Comparison of ENCODE assay signal across 25 cellular contexts in genomic region chr22:30617819-30618218, GRCh38. TPM values are rescaled to one million over a fixed set of nuclear protein-coding genes. Genes with fewer than 3 reads are reported as not detected.
DNase-seq lines count a peak whose midpoint lies in the region; ATAC-seq, FAIRE-seq and TF ChIP-seq lines count a peak whose summit lies in the region.
"Had no signal": no experiment of that assay in that cellular context is flagged by ENCODE, and none has a peak within 500 bp of the region (broad histone marks: within the 10 kb centered on the region; RNA-seq: fewer than 3 reads in every experiment).

No MANE protein-coding gene starts in this region.

- POLR2A ChIA-PET in IMR-90 (lab: Charles Lee; ENCODE audit: unreplicated experiment) (no interaction called here), K562 (lab: Yijun Ruan, JAX) (interaction anchor here (0.6 to 4.0 kb wide), 2 partner anchors 9 to 806 kb away, joined by 7 to 17 read pairs; no protein-coding TSS in a partner anchor)

- H2AK5ac ChIP-seq in IMR-90 (ENCODE audit: low read depth, low read length) (no peak overlapping the region), neuronal stem cell (ENCODE audit: low read depth, low read length) (no peak overlapping the region)

- BruUV-seq in IMR-90 (replicated peaks; lab: Mats Ljungman, UMichigan): no TSS peak
- BruUV-seq in K562 (replicated peaks; lab: Mats Ljungman, UMichigan): no TSS peak

- DNase-seq in IMR-90 (no peak), K562 (ENCODE audit: extremely low read depth in 1 of 4, low spot score in 3 of 4) (no peak), neuronal stem cell (ENCODE audit: low spot score) (no peak)
- DNase-seq: 8988T; ACHN; BE2C; C1 segment of cervical spinal cord; CD4-positive, alpha-beta memory T cell; CD4-positive, CD25-positive, alpha-beta regulatory T cell; CD8-positive, alpha-beta memory T cell; COR-L47; DMS 273 treated with DMSO at 0.1 percent for 48 hours; DMS153; DMS79; DND-41; EL; GDM1 had no signal

- H3K4me1 ChIP-seq in IMR-90 (ENCODE audit: control insufficient read depth, insufficient read depth, low read length): no peaks in the 10 kb centered on the region
- H3K4me1 ChIP-seq in K562 (replicated peaks in 1 of 2; ENCODE audit: control insufficient read depth in 2 of 2, insufficient read depth in 2 of 2, low read length in 2 of 2): no peaks in the 10 kb centered on the region; a peak in 2 of 5 replicates
- no peaks in the 10 kb centered on the region for H3K4me1 ChIP-seq in neuronal stem cell (ENCODE audit: control insufficient read depth in 2 of 2, insufficient read depth in 1 of 2, low read depth in 1 of 2, low read length in 2 of 2)
- H3K4me1 ChIP-seq: BE2C, BLaER1 had no signal

- H2BK20ac ChIP-seq in IMR-90 (ENCODE audit: low read depth, low read length): no peak overlapping the region

- H3K4ac ChIP-seq in IMR-90 (ENCODE audit: low read depth, low read length) (no peak overlapping the region), neuronal stem cell (ENCODE audit: low read length) (no peak overlapping the region)

- no peak overlapping the region for H4K8ac ChIP-seq in IMR-90 (ENCODE audit: low read depth in 2 of 2, low read length in 2 of 2)
- H4K8ac ChIP-seq in neuronal stem cell (ENCODE audit: low read depth, low read length): no peak overlapping the region

- H3K9ac ChIP-seq in IMR-90 (ENCODE audit: low read depth, low read length) (no peak overlapping the region), K562 (ENCODE audit: insufficient read depth in 1 of 2, low read depth in 2 of 2, low read length in 2 of 2) (no peak overlapping the region), neuronal stem cell (ENCODE audit: low read depth, low read length, poor library complexity) (no peak overlapping the region)
- H3K9ac ChIP-seq: BLaER1 had no signal

- H3K9me1 ChIP-seq in IMR-90 (ENCODE audit: insufficient read depth, low read length): no peaks in the 10 kb centered on the region
- H3K9me1 ChIP-seq in K562 (ENCODE audit: control insufficient read depth, insufficient read depth, low read length): no peaks in the 10 kb centered on the region

- FAIRE-seq in K562 (lab: Jason Lieb, UNC): no peak
- FAIRE-seq: A204.1, GM12878, GM12892, GM18507 had no signal

- H2AK9ac ChIP-seq in IMR-90 (replicated peaks; ENCODE audit: low read depth, low read length, poor library complexity): no peak overlapping the region

- H3K79me1 ChIP-seq in IMR-90 (ENCODE audit: low read depth in 1 of 2, low read length in 2 of 2): no peaks in the 10 kb centered on the region
- no peaks in the 10 kb centered on the region for H3K79me1 ChIP-seq in neuronal stem cell (ENCODE audit: low read depth, low read length)

- no peak for ATAC-seq in IMR-90 (ENCODE audit: low read depth)
- no peak for ATAC-seq in K562
- no peak for ATAC-seq in HG03139 (IDR thresholded peaks at IDR 0.05; ENCODE audit: unreplicated experiment)
- ATAC-seq: GM12878 had no signal

- H3K27ac ChIP-seq in IMR-90 (ENCODE audit: insufficient read depth, low read length): no peak overlapping the region
- H3K27ac ChIP-seq in K562 (ENCODE audit: extremely low read depth, low read depth, low read length): no peak overlapping the region
- H3K27ac ChIP-seq in neuronal stem cell (replicated peaks; ENCODE audit: low read length): no peak overlapping the region
- H3K27ac ChIP-seq: BLaER1 had no signal

- no peak overlapping the region for H3K56ac ChIP-seq in IMR-90 (ENCODE audit: extremely low read depth, insufficient read depth, low read length)

- TF ChIP-seq EP300 in K562 (IDR thresholded peaks at IDR 0.05; ENCODE audit: low read length): no peak

- no peak overlapping the region for H2BK120ac ChIP-seq in IMR-90 (ENCODE audit: low read depth, low read length)
- no peak overlapping the region for H2BK120ac ChIP-seq in neuronal stem cell (ENCODE audit: low read depth, low read length)

- no peak overlapping the region for H4K5ac ChIP-seq in IMR-90 (ENCODE audit: low read depth, low read length)

- H3K36me3 ChIP-seq in IMR-90 (ENCODE audit: control insufficient read depth, insufficient read depth, low read length) (no peaks in the 10 kb centered on the region), K562 (ENCODE audit: control insufficient read depth, insufficient read depth, low read length) (no peaks in the 10 kb centered on the region), neuronal stem cell (replicated peaks in 1 of 2; ENCODE audit: control insufficient read depth in 2 of 2, insufficient read depth in 2 of 2, low read length in 2 of 2) (peaks cover 59 to 96% of the 10 kb centered on the region in 2 donors)
- H3K36me3 ChIP-seq: BE2C, BLaER1 had no signal

- H3K23ac ChIP-seq in IMR-90 (ENCODE audit: low read depth, low read length): no peak overlapping the region
- no peak overlapping the region for H3K23ac ChIP-seq in neuronal stem cell (ENCODE audit: low read depth, low read length, poor library complexity)

- TF ChIP-seq POLR2A in IMR-90 (IDR thresholded peaks at IDR 0.05; ENCODE audit: low read depth, low read length) (no peak), K562 (conservative IDR thresholded peaks at IDR 0.05) (no peak)

- H2BK5ac ChIP-seq in IMR-90 (ENCODE audit: low read depth, low read length, poor library complexity, severe bottlenecking) (no peak overlapping the region), neuronal stem cell (ENCODE audit: low read length) (no peak overlapping the region)

- WGBS in IMR-90 (ENCODE audit: extremely low coverage in 2 of 2, insufficient read length in 1 of 2), 2 experiments: no CpG with 5 or more reads among the region's 6 CpGs
- WGBS in K562 (ENCODE audit: insufficient coverage, low coverage, missing lambda C conversion rate): 53% methylated on average over 6 of the region's 6 CpGs
- no CpG with 5 or more reads among the region's 6 CpGs for WGBS in neuronal stem cell (ENCODE audit: extremely low coverage in 2 of 2, insufficient read length in 2 of 2, insufficient replicate concordance in 1 of 2), 2 donors

- in situ Hi-C loops in IMR-90 (cut with MboI; ENCODE audit: low sequenced_read_pairs) (loop anchor here (10.0 kb wide), 1 partner anchor 287 kb away; no protein-coding TSS in a partner anchor), K562 (cut with MboI) (no loop called here)

- CTCF ChIA-PET in IMR-90 (lab: Yijun Ruan, JAX) (interaction anchor here (0.6 to 0.7 kb wide), 2 partner anchors 14 to 23 kb away, joined by 3 to 4 read pairs; no protein-coding TSS in a partner anchor), K562 (lab: Yijun Ruan, JAX; ENCODE audit: low intra/inter-chr PET ratio) (no interaction called here)

- no peak overlapping the region for H3K4me3 ChIP-seq in IMR-90 (ENCODE audit: insufficient read depth, low read depth, low read length)
- H3K4me3 ChIP-seq in K562: no peak overlapping the region
- H3K4me3 ChIP-seq in neuronal stem cell (ENCODE audit: low read length in 2 of 2): no peak overlapping the region
- H3K4me3 ChIP-seq: BLaER1, GM12878 had no signal

- no peak overlapping the region for H3K4me2 ChIP-seq in IMR-90 (ENCODE audit: low read depth, low read length)
- no peak overlapping the region for H3K4me2 ChIP-seq in K562 (ENCODE audit: insufficient read depth, low read length)
- no peak overlapping the region for H3K4me2 ChIP-seq in neuronal stem cell (ENCODE audit: insufficient read depth, low read length, poor library complexity, severe bottlenecking)
- H3K4me2 ChIP-seq: BLaER1 had no signal

- H2BK15ac ChIP-seq in IMR-90 (ENCODE audit: low read depth, low read length) (no peak overlapping the region), neuronal stem cell (ENCODE audit: low read length) (no peak overlapping the region)

- no peak overlapping the region for H2BK12ac ChIP-seq in neuronal stem cell (ENCODE audit: low read length)

- H3K18ac ChIP-seq in IMR-90 (ENCODE audit: low read depth, low read length): no peak overlapping the region
- H3K18ac ChIP-seq in neuronal stem cell (ENCODE audit: low read length): no peak overlapping the region

- no peaks in the 10 kb centered on the region for H3K79me2 ChIP-seq in K562 (ENCODE audit: control insufficient read depth, insufficient read depth, low read length)

- dilution Hi-C loops in IMR-90 (cut with HindIII; ENCODE audit: low sequenced_read_pairs, unreplicated experiment): no loop called here

- TF ChIP-seq RAD21 in IMR-90 (IDR thresholded peaks at IDR 0.05; ENCODE audit: low read length): no peak
- TF ChIP-seq RAD21 in K562 (CRISPR knock-in tag; conservative IDR thresholded peaks at IDR 0.05 in 1 of 2, IDR thresholded peaks at IDR 0.05 in 1 of 2): no peak

- H3K27me3 ChIP-seq in IMR-90 (ENCODE audit: control insufficient read depth, insufficient read depth, low read length): no peaks in the 10 kb centered on the region
- H3K27me3 ChIP-seq in K562 (ENCODE audit: control insufficient read depth in 2 of 2, insufficient read depth in 2 of 2, low read length in 2 of 2): no peaks in the 10 kb centered on the region
- no peaks in the 10 kb centered on the region for H3K27me3 ChIP-seq in neuronal stem cell (ENCODE audit: control insufficient read depth in 3 of 3, insufficient read depth in 3 of 3, low read depth in 1 of 3, low read length in 3 of 3)
- H3K27me3 ChIP-seq: BE2C, BLaER1 had no signal

- H4K91ac ChIP-seq in IMR-90 (ENCODE audit: insufficient read depth, low read depth, low read length) (no peak overlapping the region), neuronal stem cell (ENCODE audit: low read depth, low read length, poor library complexity) (no peak overlapping the region)

- no peak overlapping the region for H3K14ac ChIP-seq in IMR-90 (replicated peaks; ENCODE audit: low read depth, low read length)
- H3K14ac ChIP-seq in neuronal stem cell (ENCODE audit: low read length): no peak overlapping the region

- no peak for TF ChIP-seq CTCF in IMR-90 (conservative IDR thresholded peaks at IDR 0.05; ENCODE audit: low read depth, low read length)
- no peak for TF ChIP-seq CTCF in K562 (IDR thresholded peaks at IDR 0.05 in 2 of 3, conservative IDR thresholded peaks at IDR 0.05 in 1 of 3; ENCODE audit: insufficient read depth in 2 of 3, low read depth in 1 of 3, low read length in 3 of 3)

- H4K20me1 ChIP-seq in IMR-90 (ENCODE audit: insufficient read depth, low read length): no peaks in the 10 kb centered on the region
- no peaks in the 10 kb centered on the region for H4K20me1 ChIP-seq in K562 (replicated peaks; ENCODE audit: control insufficient read depth, insufficient read depth, low read length)
- H4K20me1 ChIP-seq: BLaER1 had no signal

- intact Hi-C loops in IMR-90 (cut with micrococcal nuclease): no loop called here
- intact Hi-C loops in K562 (cut with micrococcal nuclease): no loop called here

- H2AFZ ChIP-seq in IMR-90 (replicated peaks; ENCODE audit: low read length, poor library complexity) (no peak overlapping the region), K562 (ENCODE audit: low read depth, low read length) (no peak overlapping the region), neuronal stem cell (ENCODE audit: low read length) (no peak overlapping the region)

- H3K9me3 ChIP-seq in IMR-90 (ENCODE audit: control insufficient read depth, insufficient read depth, low read length) (no peaks in the 10 kb centered on the region), K562 (replicated peaks; ENCODE audit: control insufficient read depth, insufficient read depth, low read depth, low read length) (no peaks in the 10 kb centered on the region), neuronal stem cell (replicated peaks in 1 of 2; ENCODE audit: control insufficient read depth in 2 of 2, insufficient read depth in 1 of 2, low read depth in 1 of 2, low read length in 2 of 2) (no peaks in the 10 kb centered on the region)
- H3K9me3 ChIP-seq: BE2C, BLaER1 had no signal

RNA-seq across cellular contexts. Expression of gene TCN2, which starts 10.8 kb away (rescaled TPM):
- 0.56 and 1.3 TPM in 2 replicates for total RNA-seq in IMR-90 (2012; rRNA removed)
- 3.6 and 4.0 TPM in 2 replicates for polyA plus RNA-seq in IMR-90 (2012; rRNA removed)
- polyA plus RNA-seq in IMR-90 (2012; cell fraction: cytosol; rRNA removed): 4.2 and 4.4 TPM in 2 replicates
- polyA plus RNA-seq in IMR-90 (2012; cell fraction: nucleus; rRNA removed; ENCODE audit: low replicate concordance): 1.8 and 2.1 TPM in 2 replicates
- total RNA-seq in K562 (2011; cell fraction: chromatin; rRNA removed; ENCODE audit: low replicate concordance): 4.2 and 11.1 TPM in 2 replicates
- total RNA-seq in K562 (2011; cell fraction: nucleolus; rRNA removed): 6.1 and 8.5 TPM in 2 replicates
- 4.6 and 5.1 TPM in 2 replicates for total RNA-seq in K562 (2011; cell fraction: nucleoplasm; rRNA removed)
- 1.4 and 1.6 TPM in 2 replicates for total RNA-seq in K562 (2014; rRNA removed)
- total RNA-seq in K562 (2014; rRNA removed; fragmentation: Illumina TruSeq; extraction: Trizol): 1.3 and 1.4 TPM in 2 replicates
- total RNA-seq in K562 (2015; rRNA removed; fragmentation: Illumina TruSeq; extraction: Trizol): 1.9 and 2.1 TPM in 2 replicates
- 1.4 and 2.0 TPM in 2 replicates for total RNA-seq in K562 (2021)
- 1.2 and 1.7 TPM in 2 replicates for polyA plus RNA-seq in K562 (2011; rRNA removed)
- polyA plus RNA-seq in K562 (2011; cell fraction: cytosol; rRNA removed): 1.7 and 4.4 TPM in 2 replicates
- 1.0 and 1.9 TPM in 2 replicates for polyA plus RNA-seq in K562 (2011; cell fraction: nucleus; rRNA removed)
- polyA plus RNA-seq in K562 (2012): 3.4 and 5.8 TPM in 2 replicates
- polyA plus RNA-seq in K562 (2014; fragmentation: Illumina TruSeq; extraction: Trizol): 2.5 and 2.7 TPM in 2 replicates
- polyA plus RNA-seq in K562 (2014; fragmentation: Nextera tagmentation; extraction: Ambion mirVana): 1 to 10 TPM; 4.8 to 5.4 TPM
- 0.88 and 1.5 TPM in 2 replicates for polyA plus RNA-seq in K562 (2014; rRNA removed)
- 0.63 and 1.9 TPM in 2 replicates for polyA minus RNA-seq in K562 (2011; rRNA and poly(A)+ RNA removed)
- 2.4 TPM in 1 of 2 replicates, not detected in the other for polyA minus RNA-seq in K562 (2011; cell fraction: cytosol; rRNA and poly(A)+ RNA removed)
- polyA minus RNA-seq in K562 (2011; cell fraction: nucleus; rRNA and poly(A)+ RNA removed): 0.78 and 1.8 TPM in 2 replicates
- polyA plus RNA-seq in neuronal stem cell (2013, experiment 1 of 2): 22.2 TPM
- polyA plus RNA-seq in neuronal stem cell (2013, experiment 2 of 2): 21.8 TPM

RNA-seq across cellular contexts. Expression of gene SLC35E4, which starts 17.8 kb away (rescaled TPM):
- 6.8 and 6.9 TPM in 2 replicates for total RNA-seq in IMR-90 (2012; rRNA removed)
- 5.7 and 7.8 TPM in 2 replicates for polyA plus RNA-seq in IMR-90 (2012; rRNA removed)
- 4.7 and 9.9 TPM in 2 replicates for polyA plus RNA-seq in IMR-90 (2012; cell fraction: cytosol; rRNA removed)
- 2.5 and 5.2 TPM in 2 replicates for polyA plus RNA-seq in IMR-90 (2012; cell fraction: nucleus; rRNA removed; ENCODE audit: low replicate concordance)
- 1.3 and 3.7 TPM in 2 replicates for total RNA-seq in K562 (2011; cell fraction: chromatin; rRNA removed; ENCODE audit: low replicate concordance)
- 2.9 and 4.3 TPM in 2 replicates for total RNA-seq in K562 (2011; cell fraction: nucleolus; rRNA removed)
- total RNA-seq in K562 (2011; cell fraction: nucleoplasm; rRNA removed): 2.7 TPM in 2 replicates
- 1.6 and 2.3 TPM in 2 replicates for total RNA-seq in K562 (2014; rRNA removed)
- 0.32 and 0.36 TPM in 2 replicates for total RNA-seq in K562 (2014; rRNA removed; fragmentation: Illumina TruSeq; extraction: Trizol)
- 0.83 and 1.0 TPM in 2 replicates for total RNA-seq in K562 (2015; rRNA removed; fragmentation: Illumina TruSeq; extraction: Trizol)
- total RNA-seq in K562 (2021): 1.6 and 1.7 TPM in 2 replicates
- polyA plus RNA-seq in K562 (2011; rRNA removed): 0.79 and 0.88 TPM in 2 replicates
- 0.86 and 3.2 TPM in 2 replicates for polyA plus RNA-seq in K562 (2011; cell fraction: cytosol; rRNA removed)
- polyA plus RNA-seq in K562 (2011; cell fraction: nucleus; rRNA removed): 0.44 and 0.95 TPM in 2 replicates
- polyA plus RNA-seq in K562 (2012): 1.1 and 1.5 TPM in 2 replicates
- polyA plus RNA-seq in K562 (2014; fragmentation: Illumina TruSeq; extraction: Trizol): 0.54 and 0.58 TPM in 2 replicates
- polyA plus RNA-seq in K562 (2014; fragmentation: Nextera tagmentation; extraction: Ambion mirVana): under 1 TPM in 1 of 2 experiments, not detected in 1; 0.06 TPM
- 1.1 TPM in 2 replicates for polyA plus RNA-seq in K562 (2014; rRNA removed)
- 0.36 and 0.46 TPM in 2 replicates for polyA minus RNA-seq in K562 (2011; rRNA and poly(A)+ RNA removed)
- 0.91 and 1.5 TPM in 2 replicates for polyA minus RNA-seq in K562 (2011; cell fraction: cytosol; rRNA and poly(A)+ RNA removed)
- 1.1 and 1.3 TPM in 2 replicates for polyA minus RNA-seq in K562 (2011; cell fraction: nucleus; rRNA and poly(A)+ RNA removed)
- 4.1 TPM for polyA plus RNA-seq in neuronal stem cell (2013, experiment 1 of 2)
- polyA plus RNA-seq in neuronal stem cell (2013, experiment 2 of 2): 4.0 TPM

RNA-seq across cellular contexts. Expression of gene PES1, which starts 26.1 kb away (rescaled TPM):
- total RNA-seq in IMR-90 (2012; rRNA removed): 118 and 142 TPM in 2 replicates
- polyA plus RNA-seq in IMR-90 (2012; rRNA removed): 113 and 120 TPM in 2 replicates
- polyA plus RNA-seq in IMR-90 (2012; cell fraction: cytosol; rRNA removed): 91.4 and 114 TPM in 2 replicates
- 98.2 and 133 TPM in 2 replicates for polyA plus RNA-seq in IMR-90 (2012; cell fraction: nucleus; rRNA removed; ENCODE audit: low replicate concordance)
- total RNA-seq in K562 (2011; cell fraction: chromatin; rRNA removed; ENCODE audit: low replicate concordance): 71.4 and 154 TPM in 2 replicates
- total RNA-seq in K562 (2011; cell fraction: nucleolus; rRNA removed): 93.2 and 100 TPM in 2 replicates
- 58.0 and 70.3 TPM in 2 replicates for total RNA-seq in K562 (2011; cell fraction: nucleoplasm; rRNA removed)
- total RNA-seq in K562 (2014; rRNA removed): 154 and 158 TPM in 2 replicates
- total RNA-seq in K562 (2014; rRNA removed; fragmentation: Illumina TruSeq; extraction: Trizol): 83.0 and 89.9 TPM in 2 replicates
- 117 and 126 TPM in 2 replicates for total RNA-seq in K562 (2015; rRNA removed; fragmentation: Illumina TruSeq; extraction: Trizol)
- 136 and 151 TPM in 2 replicates for total RNA-seq in K562 (2021)
- 85.2 and 95.3 TPM in 2 replicates for polyA plus RNA-seq in K562 (2011; rRNA removed)
- polyA plus RNA-seq in K562 (2011; cell fraction: cytosol; rRNA removed): 105 and 226 TPM in 2 replicates
- 99.8 and 134 TPM in 2 replicates for polyA plus RNA-seq in K562 (2011; cell fraction: nucleus; rRNA removed)
- 61.0 and 83.5 TPM in 2 replicates for polyA plus RNA-seq in K562 (2012)
- polyA plus RNA-seq in K562 (2014; fragmentation: Illumina TruSeq; extraction: Trizol): 117 and 127 TPM in 2 replicates
- 1 to 10 TPM; 6.5 to 8.2 TPM for polyA plus RNA-seq in K562 (2014; fragmentation: Nextera tagmentation; extraction: Ambion mirVana)
- 83.8 and 94.3 TPM in 2 replicates for polyA plus RNA-seq in K562 (2014; rRNA removed)
- 104 and 142 TPM in 2 replicates for polyA minus RNA-seq in K562 (2011; rRNA and poly(A)+ RNA removed)
- 65.7 and 82.8 TPM in 2 replicates for polyA minus RNA-seq in K562 (2011; cell fraction: cytosol; rRNA and poly(A)+ RNA removed)
- polyA minus RNA-seq in K562 (2011; cell fraction: nucleus; rRNA and poly(A)+ RNA removed): 48.7 and 75.2 TPM in 2 replicates
- polyA plus RNA-seq in neuronal stem cell (2013, experiment 1 of 2): 42.0 TPM
- polyA plus RNA-seq in neuronal stem cell (2013, experiment 2 of 2): 42.4 TPM

RNA-seq across cellular contexts. Expression of gene GAL3ST1, which starts 43.4 kb away (rescaled TPM):
- total RNA-seq in IMR-90 (2012; rRNA removed) (not detected in 2 replicates), K562 (2014; rRNA removed) (0.45 and 1.3 TPM in 2 replicates), K562 (2014; rRNA removed; fragmentation: Illumina TruSeq; extraction: Trizol) (0.15 TPM in 1 of 2 replicates, not detected in the other), K562 (2015; rRNA removed; fragmentation: Illumina TruSeq; extraction: Trizol) (0.38 and 0.43 TPM in 2 replicates), K562 (2021) (1.5 and 1.6 TPM in 2 replicates)
- polyA plus RNA-seq in IMR-90 (2012; rRNA removed) (not detected in 2 replicates), K562 (2011; rRNA removed) (0.10 and 0.79 TPM in 2 replicates), K562 (2014; fragmentation: Illumina TruSeq; extraction: Trizol) (0.22 and 0.72 TPM in 2 replicates), K562 (2014; fragmentation: Nextera tagmentation; extraction: Ambion mirVana) (under 1 TPM in 1 of 2 experiments, not detected in 1; 0.03 TPM), K562 (2014; rRNA removed) (0.80 and 1.9 TPM in 2 replicates)
- 0.03 and 0.07 TPM in 2 replicates for polyA plus RNA-seq in IMR-90 (2012; cell fraction: cytosol; rRNA removed)
- 0.15 TPM in 1 of 2 replicates, not detected in the other for polyA plus RNA-seq in IMR-90 (2012; cell fraction: nucleus; rRNA removed; ENCODE audit: low replicate concordance)
- 1.4 TPM in 1 of 2 replicates, not detected in the other for total RNA-seq in K562 (2011; cell fraction: chromatin; rRNA removed; ENCODE audit: low replicate concordance)
- total RNA-seq in K562 (2011; cell fraction: nucleolus; rRNA removed): 3.0 and 3.9 TPM in 2 replicates
- total RNA-seq in K562 (2011; cell fraction: nucleoplasm; rRNA removed): 1.5 and 1.6 TPM in 2 replicates
- 1.1 and 1.7 TPM in 2 replicates for polyA plus RNA-seq in K562 (2011; cell fraction: cytosol; rRNA removed)
- 0.40 and 0.63 TPM in 2 replicates for polyA plus RNA-seq in K562 (2011; cell fraction: nucleus; rRNA removed)
- 0.83 and 2.2 TPM in 2 replicates for polyA plus RNA-seq in K562 (2012)
- polyA minus RNA-seq in K562 (2011; rRNA and poly(A)+ RNA removed): 0.25 TPM in 1 of 2 replicates, not detected in the other
- 1.1 TPM in 1 of 2 replicates, not detected in the other for polyA minus RNA-seq in K562 (2011; cell fraction: cytosol; rRNA and poly(A)+ RNA removed)
- polyA minus RNA-seq in K562 (2011; cell fraction: nucleus; rRNA and poly(A)+ RNA removed): 0.13 and 0.33 TPM in 2 replicates
- polyA plus RNA-seq in neuronal stem cell (2013, experiment 1 of 2): 13.1 TPM
- polyA plus RNA-seq in neuronal stem cell (2013, experiment 2 of 2): 11.8 TPM
- total RNA-seq: G401, GM12878 had no signal
- polyA plus RNA-seq: CD14-positive monocyte, GM12878 had no signal

RNA-seq across cellular contexts. Expression of gene DUSP18, which starts 49.9 kb away (rescaled TPM):
- total RNA-seq in IMR-90 (2012; rRNA removed): 12.2 and 14.9 TPM in 2 replicates
- polyA plus RNA-seq in IMR-90 (2012; rRNA removed): 14.3 and 14.9 TPM in 2 replicates
- 8.3 and 15.5 TPM in 2 replicates for polyA plus RNA-seq in IMR-90 (2012; cell fraction: cytosol; rRNA removed)
- 12.1 and 17.7 TPM in 2 replicates for polyA plus RNA-seq in IMR-90 (2012; cell fraction: nucleus; rRNA removed; ENCODE audit: low replicate concordance)
- total RNA-seq in K562 (2011; cell fraction: chromatin; rRNA removed; ENCODE audit: low replicate concordance): 6.0 and 6.8 TPM in 2 replicates
- total RNA-seq in K562 (2011; cell fraction: nucleolus; rRNA removed): 5.1 and 6.8 TPM in 2 replicates
- total RNA-seq in K562 (2011; cell fraction: nucleoplasm; rRNA removed): 4.5 and 6.7 TPM in 2 replicates
- 1.00 and 2.4 TPM in 2 replicates for total RNA-seq in K562 (2014; rRNA removed)
- total RNA-seq in K562 (2014; rRNA removed; fragmentation: Illumina TruSeq; extraction: Trizol): 1.3 and 1.5 TPM in 2 replicates
- total RNA-seq in K562 (2015; rRNA removed; fragmentation: Illumina TruSeq; extraction: Trizol): 1.5 and 1.7 TPM in 2 replicates
- total RNA-seq in K562 (2021): 2.0 and 2.6 TPM in 2 replicates
- polyA plus RNA-seq in K562 (2011; rRNA removed): 3.7 and 4.4 TPM in 2 replicates
- polyA plus RNA-seq in K562 (2011; cell fraction: cytosol; rRNA removed): 6.9 and 8.2 TPM in 2 replicates
- polyA plus RNA-seq in K562 (2011; cell fraction: nucleus; rRNA removed): 3.4 and 3.8 TPM in 2 replicates
- 1.6 and 2.5 TPM in 2 replicates for polyA plus RNA-seq in K562 (2012)
- 1.7 and 2.0 TPM in 2 replicates for polyA plus RNA-seq in K562 (2014; fragmentation: Illumina TruSeq; extraction: Trizol)
- polyA plus RNA-seq in K562 (2014; fragmentation: Nextera tagmentation; extraction: Ambion mirVana): 1 to 10 TPM; 1.1 to 1.3 TPM
- polyA plus RNA-seq in K562 (2014; rRNA removed): 1.2 and 3.1 TPM in 2 replicates
- polyA minus RNA-seq in K562 (2011; rRNA and poly(A)+ RNA removed): 3.0 and 4.3 TPM in 2 replicates
- 1.4 and 3.4 TPM in 2 replicates for polyA minus RNA-seq in K562 (2011; cell fraction: cytosol; rRNA and poly(A)+ RNA removed)
- polyA minus RNA-seq in K562 (2011; cell fraction: nucleus; rRNA and poly(A)+ RNA removed): 2.0 and 3.2 TPM in 2 replicates
- 4.9 TPM for polyA plus RNA-seq in neuronal stem cell (2013, experiment 1 of 2)
- polyA plus RNA-seq in neuronal stem cell (2013, experiment 2 of 2): 4.9 TPM
